17 cellular contexts compared by ENCODE assay signal in genomic region chr2:28904295-28904694, GRCh38. TPM values are rescaled to one million over a fixed set of nuclear protein-coding genes. Genes with fewer than 3 reads are reported as not detected.
DNase-seq lines count a peak whose midpoint lies in the region; ATAC-seq and TF ChIP-seq lines count a peak whose summit lies in the region.
"Had no signal": no experiment of that assay in that cellular context is flagged by ENCODE, and none has a peak within 500 bp of the region (broad histone marks: within the 10 kb centered on the region; RNA-seq: fewer than 3 reads in every experiment).

No MANE protein-coding gene starts in this region.

- DNase-seq in ACHN (peak; percentile 74), GM04503 (ENCODE audit: low read depth) (peak; percentile 34), foreskin fibroblast (peak; percentile 28 to 44), activated gamma-delta T cell treated with Interleukin-2 at 50 U/mL for 16 hours (no peak), GDM1 (lab: John Stamatoyannopoulos, UW) (no peak), CD14-positive monocyte (ENCODE audit: low spot score) (no peak)
- DNase-seq in activated CD8-positive, alpha-beta memory T cell treated with anti-CD3 and anti-CD28 coated beads, Interleukin-2, amount 10 ng/mL, durations not matched to agents 7 days and 5 days, result no peak
- DNase-seq: activated CD8-positive, alpha-beta memory T cell treated with anti-CD3 and anti-CD28 coated beads for 24 hours; NCI-H1694 treated with DMSO at 0.1 percent for 48 hours; NCI-H748 treated with DMSO at 0.1 percent for 48 hours; retina; stimulated activated CD4-positive, alpha-beta T cell treated with anti-CD3 and anti-CD28 coated beads, Interleukin-4, amount 100 ng/mL, for 24 hours; stimulated activated naive B cell treated with anti-CD40 and anti-IgM and Interleukin-4, amounts not matched to agents 10 μg/mL and 1 μg/mL and 100 μg/mL, for 72 hours had no signal

- H3K27me3 Mint-ChIP-seq in activated T-helper 17 cell treated with anti-CD3 and anti-CD28 coated beads, Interleukin-2, amount 50 U/mL, for 72 hours, result no peaks in the 10 kb centered on the region
- no peaks in the 10 kb centered on the region for H3K27me3 Mint-ChIP-seq in activated CD8-positive, alpha-beta memory T cell treated with anti-CD3 and anti-CD28 coated beads, Interleukin-2, amount 10 ng/mL, durations not matched to agents 7 days and 5 days
- H3K27me3 Mint-ChIP-seq in CD14-positive monocyte (ENCODE audit: low read depth in 3 of 3), result no peaks in the 10 kb centered on the region
- H3K27me3 Mint-ChIP-seq: dendritic cell treated with granulocyte-macrophage colony-stimulating factor and Interleukin-4, amounts not matched to agents 40 ng/mL and 50 ng/mL, for 4 days; stimulated activated naive B cell treated with anti-CD40 and anti-IgM and Interleukin-4, amounts not matched to agents 10 μg/mL and 1 μg/mL and 100 μg/mL, for 72 hours had no signal

- peaks cover 24% of the 10 kb centered on the region for H3K4me1 Mint-ChIP-seq in activated T-helper 17 cell treated with anti-CD3 and anti-CD28 coated beads, Interleukin-2, amount 50 U/mL, for 72 hours
- H3K4me1 Mint-ChIP-seq in activated CD8-positive, alpha-beta memory T cell treated with anti-CD3 and anti-CD28 coated beads, Interleukin-2, amount 10 ng/mL, durations not matched to agents 7 days and 5 days, result peaks cover 20% of the 10 kb centered on the region
- peaks cover 10% of the 10 kb centered on the region for H3K4me1 Mint-ChIP-seq in CD14-positive monocyte

- H3K27ac Mint-ChIP-seq in activated T-helper 17 cell treated with anti-CD3 and anti-CD28 coated beads, Interleukin-2, amount 50 U/mL, for 72 hours, result peak overlapping the region; percentile 81
- no peak overlapping the region for H3K27ac Mint-ChIP-seq in activated CD8-positive, alpha-beta memory T cell treated with anti-CD3 and anti-CD28 coated beads, Interleukin-2, amount 10 ng/mL, durations not matched to agents 7 days and 5 days
- H3K27ac Mint-ChIP-seq in CD14-positive monocyte, result peak overlapping the region in 2 of 7 donors; percentile 17 to 31
- H3K27ac Mint-ChIP-seq: dendritic cell treated with granulocyte-macrophage colony-stimulating factor and Interleukin-4, amounts not matched to agents 40 ng/mL and 50 ng/mL, for 4 days; stimulated activated naive B cell treated with anti-CD40 and anti-IgM and Interleukin-4, amounts not matched to agents 10 μg/mL and 1 μg/mL and 100 μg/mL, for 72 hours had no signal

- intact Hi-C loops in CD14-positive monocyte (cut with micrococcal nuclease), result no loop called here

- in situ Hi-C loops in ACHN (cut with HindIII; ENCODE audit: low pct_ligation_motif_present, low pct_unique_long_range_greater_than_20kb, low sequenced_read_pairs), result no loop called here

- peaks cover 96% of the 10 kb centered on the region for H3K36me3 Mint-ChIP-seq in activated T-helper 17 cell treated with anti-CD3 and anti-CD28 coated beads, Interleukin-2, amount 50 U/mL, for 72 hours (ENCODE audit: low read depth)
- H3K36me3 Mint-ChIP-seq in activated CD8-positive, alpha-beta memory T cell treated with anti-CD3 and anti-CD28 coated beads, Interleukin-2, amount 10 ng/mL, durations not matched to agents 7 days and 5 days, result peaks cover 28% of the 10 kb centered on the region
- peaks cover 55 to 63% of the 10 kb centered on the region in 2 donors for H3K36me3 Mint-ChIP-seq in CD14-positive monocyte

- CTCF ChIA-PET in activated CD8-positive, alpha-beta memory T cell treated with anti-CD3 and anti-CD28 coated beads, Interleukin-2, amount 10 ng/mL, durations not matched to agents 7 days and 5 days (lab: Charles Lee), result interaction anchor here (1.5 kb wide), 1 partner anchor 84 kb away, joined by 3 read pairs; no protein-coding TSS in a partner anchor

- TF ChIP-seq CTCF in foreskin fibroblast (IDR thresholded peaks at IDR 0.05; ENCODE audit: low read depth, low read length) (no peak), CD14-positive monocyte (IDR thresholded peaks at IDR 0.05) (no peak)

- no peak for ATAC-seq in activated T-helper 17 cell treated with anti-CD3 and anti-CD28 coated beads, Interleukin-2, amount 50 U/mL, for 72 hours (replicated peaks)
- no peak for ATAC-seq in activated CD8-positive, alpha-beta memory T cell treated with anti-CD3 and anti-CD28 coated beads, Interleukin-2, amount 10 ng/mL, durations not matched to agents 7 days and 5 days
- ATAC-seq: Right ventricle myocardium inferior; stimulated activated naive B cell treated with anti-CD40 and anti-IgM and Interleukin-4, amounts not matched to agents 10 μg/mL and 1 μg/mL and 100 μg/mL, for 72 hours had no signal

- H3K4me3 Mint-ChIP-seq in activated T-helper 17 cell treated with anti-CD3 and anti-CD28 coated beads, Interleukin-2, amount 50 U/mL, for 72 hours, result no peak overlapping the region
- no peak overlapping the region for H3K4me3 Mint-ChIP-seq in activated CD8-positive, alpha-beta memory T cell treated with anti-CD3 and anti-CD28 coated beads, Interleukin-2, amount 10 ng/mL, durations not matched to agents 7 days and 5 days
- no peak overlapping the region for H3K4me3 Mint-ChIP-seq in CD14-positive monocyte
- H3K4me3 Mint-ChIP-seq: dendritic cell treated with granulocyte-macrophage colony-stimulating factor and Interleukin-4, amounts not matched to agents 40 ng/mL and 50 ng/mL, for 4 days; stimulated activated naive B cell treated with anti-CD40 and anti-IgM and Interleukin-4, amounts not matched to agents 10 μg/mL and 1 μg/mL and 100 μg/mL, for 72 hours had no signal

- H3K9me3 Mint-ChIP-seq in activated T-helper 17 cell treated with anti-CD3 and anti-CD28 coated beads, Interleukin-2, amount 50 U/mL, for 72 hours, result no peaks in the 10 kb centered on the region
- no peaks in the 10 kb centered on the region for H3K9me3 Mint-ChIP-seq in activated CD8-positive, alpha-beta memory T cell treated with anti-CD3 and anti-CD28 coated beads, Interleukin-2, amount 10 ng/mL, durations not matched to agents 7 days and 5 days (ENCODE audit: low read depth)
- no peaks in the 10 kb centered on the region for H3K9me3 Mint-ChIP-seq in CD14-positive monocyte
- H3K9me3 Mint-ChIP-seq: dendritic cell treated with granulocyte-macrophage colony-stimulating factor and Interleukin-4, amounts not matched to agents 40 ng/mL and 50 ng/mL, for 4 days; stimulated activated naive B cell treated with anti-CD40 and anti-IgM and Interleukin-4, amounts not matched to agents 10 μg/mL and 1 μg/mL and 100 μg/mL, for 72 hours had no signal

- no peak overlapping the region for H3K4me3 ChIP-seq in foreskin fibroblast (ENCODE audit: low read depth in 1 of 2, low read length in 2 of 2)
- H3K4me3 ChIP-seq: BLaER1 treated with 17β-estradiol and CSF1 and Interleukin-3, amounts not matched to agents 10 nM and 100 nM had no signal

RNA-seq across cellular contexts. Expression of gene WDR43, which starts 9.8 kb away (rescaled TPM):
- total RNA-seq in activated T-helper 17 cell treated with anti-CD3 and anti-CD28 coated beads, Interleukin-2, amount 50 U/mL, for 72 hours, result 100 to 1,000 TPM in 1 of 2 donors, 10 to 100 TPM in 1; 63.7 to 146 TPM
- 10 to 100 TPM; 70.9 to 89.7 TPM for total RNA-seq in activated CD8-positive, alpha-beta memory T cell treated with anti-CD3 and anti-CD28 coated beads, Interleukin-2, amount 10 ng/mL, durations not matched to agents 7 days and 5 days
- 10 to 100 TPM; 12.2 to 16.1 TPM for polyA plus RNA-seq in CD14-positive monocyte

RNA-seq across cellular contexts. Expression of gene TRMT61B, which starts 34.2 kb away (rescaled TPM):
- 10 to 100 TPM; 14.7 to 20.0 TPM for total RNA-seq in activated T-helper 17 cell treated with anti-CD3 and anti-CD28 coated beads, Interleukin-2, amount 50 U/mL, for 72 hours
- 10 to 100 TPM; 17.4 to 18.8 TPM for total RNA-seq in activated CD8-positive, alpha-beta memory T cell treated with anti-CD3 and anti-CD28 coated beads, Interleukin-2, amount 10 ng/mL, durations not matched to agents 7 days and 5 days
- polyA plus RNA-seq in CD14-positive monocyte, result 10 to 100 TPM in 1 of 2 donors, 1 to 10 TPM in 1; 8.1 to 10.2 TPM

Comparison
In these comparisons a context has a peak if more than half of its experiments do, and no peak if none do; other contexts are left out.
1. DNase-seq: peak in ACHN (single experiment), GM04503 (single experiment) and foreskin fibroblast (2 of 2); none in activated gamma-delta T cell treated with Interleukin-2 at 50 U/mL for 16 hours (single experiment), activated CD8-positive, alpha-beta memory T cell treated with anti-CD3 and anti-CD28 coated beads, Interleukin-2, amount 10 ng/mL, durations not matched to agents 7 days and 5 days (single experiment), GDM1 (single experiment) and CD14-positive monocyte (single experiment).